ENCODE assay signal across 1 cellular context in the genomic region with DNA sequence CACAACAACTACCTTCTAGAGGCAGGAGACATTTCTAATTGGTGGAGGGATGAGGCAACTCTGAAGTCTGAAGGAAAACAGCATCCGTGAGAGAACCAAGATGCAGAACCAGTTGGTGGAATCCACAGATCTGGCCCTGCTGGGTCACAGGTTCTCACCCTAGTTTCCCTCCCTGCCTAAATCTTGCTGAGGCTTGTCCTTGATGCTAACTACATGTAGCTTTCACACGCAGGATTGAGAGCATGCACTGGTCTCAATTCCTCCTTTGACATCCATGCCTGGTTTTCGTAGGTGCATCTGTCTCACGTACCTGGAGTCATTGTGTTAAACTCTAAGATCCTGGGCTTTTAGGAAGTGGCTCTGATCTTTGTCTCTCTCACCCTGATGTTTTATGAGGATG.
TF ChIP-seq lines count a peak whose summit lies in the region.

No MANE protein-coding gene starts in this region.

TF ChIP-seq in K562, 482 proteins besides CTCF, POLR2A, EP300 and RAD21:
- no peak for TF ChIP-seq GABPA (tag; conservative IDR thresholded peaks at IDR 0.05; ENCODE audit: low read depth)
- TF ChIP-seq NELFE (IDR thresholded peaks at IDR 0.05; ENCODE audit: insufficient read depth, insufficient read length) = no peak
- TF ChIP-seq, protein P1, sequence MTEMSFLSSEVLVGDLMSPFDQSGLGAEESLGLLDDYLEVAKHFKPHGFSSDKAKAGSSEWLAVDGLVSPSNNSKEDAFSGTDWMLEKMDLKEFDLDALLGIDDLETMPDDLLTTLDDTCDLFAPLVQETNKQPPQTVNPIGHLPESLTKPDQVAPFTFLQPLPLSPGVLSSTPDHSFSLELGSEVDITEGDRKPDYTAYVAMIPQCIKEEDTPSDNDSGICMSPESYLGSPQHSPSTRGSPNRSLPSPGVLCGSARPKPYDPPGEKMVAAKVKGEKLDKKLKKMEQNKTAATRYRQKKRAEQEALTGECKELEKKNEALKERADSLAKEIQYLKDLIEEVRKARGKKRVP (CRISPR knock-in tag; IDR thresholded peaks at IDR 0.05) = no peak
- TF ChIP-seq NONO (IDR thresholded peaks at IDR 0.05; ENCODE audit: low read depth in 2 of 2, low read length in 1 of 2) = no peak
- TF ChIP-seq SPI1 (IDR thresholded peaks at IDR 0.05; ENCODE audit: borderline replicate concordance, low read depth, low read length) = no peak
- no peak for TF ChIP-seq SNRNP70 (optimal IDR thresholded peaks at IDR 0.05; ENCODE audit: low read depth, low read length)
- no peak for TF ChIP-seq ZFP30 (CRISPR knock-in tag; IDR thresholded peaks at IDR 0.05; ENCODE audit: borderline replicate concordance)
- TF ChIP-seq, protein P2, sequence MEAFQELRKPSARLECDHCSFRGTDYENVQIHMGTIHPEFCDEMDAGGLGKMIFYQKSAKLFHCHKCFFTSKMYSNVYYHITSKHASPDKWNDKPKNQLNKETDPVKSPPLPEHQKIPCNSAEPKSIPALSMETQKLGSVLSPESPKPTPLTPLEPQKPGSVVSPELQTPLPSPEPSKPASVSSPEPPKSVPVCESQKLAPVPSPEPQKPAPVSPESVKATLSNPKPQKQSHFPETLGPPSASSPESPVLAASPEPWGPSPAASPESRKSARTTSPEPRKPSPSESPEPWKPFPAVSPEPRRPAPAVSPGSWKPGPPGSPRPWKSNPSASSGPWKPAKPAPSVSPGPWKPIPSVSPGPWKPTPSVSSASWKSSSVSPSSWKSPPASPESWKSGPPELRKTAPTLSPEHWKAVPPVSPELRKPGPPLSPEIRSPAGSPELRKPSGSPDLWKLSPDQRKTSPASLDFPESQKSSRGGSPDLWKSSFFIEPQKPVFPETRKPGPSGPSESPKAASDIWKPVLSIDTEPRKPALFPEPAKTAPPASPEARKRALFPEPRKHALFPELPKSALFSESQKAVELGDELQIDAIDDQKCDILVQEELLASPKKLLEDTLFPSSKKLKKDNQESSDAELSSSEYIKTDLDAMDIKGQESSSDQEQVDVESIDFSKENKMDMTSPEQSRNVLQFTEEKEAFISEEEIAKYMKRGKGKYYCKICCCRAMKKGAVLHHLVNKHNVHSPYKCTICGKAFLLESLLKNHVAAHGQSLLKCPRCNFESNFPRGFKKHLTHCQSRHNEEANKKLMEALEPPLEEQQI (IDR thresholded peaks at IDR 0.05) = no peak
- no peak for TF ChIP-seq POLR3G (IDR thresholded peaks at IDR 0.05; ENCODE audit: extremely low read depth, insufficient read length, insufficient replicate concordance)
- TF ChIP-seq, protein P3, sequence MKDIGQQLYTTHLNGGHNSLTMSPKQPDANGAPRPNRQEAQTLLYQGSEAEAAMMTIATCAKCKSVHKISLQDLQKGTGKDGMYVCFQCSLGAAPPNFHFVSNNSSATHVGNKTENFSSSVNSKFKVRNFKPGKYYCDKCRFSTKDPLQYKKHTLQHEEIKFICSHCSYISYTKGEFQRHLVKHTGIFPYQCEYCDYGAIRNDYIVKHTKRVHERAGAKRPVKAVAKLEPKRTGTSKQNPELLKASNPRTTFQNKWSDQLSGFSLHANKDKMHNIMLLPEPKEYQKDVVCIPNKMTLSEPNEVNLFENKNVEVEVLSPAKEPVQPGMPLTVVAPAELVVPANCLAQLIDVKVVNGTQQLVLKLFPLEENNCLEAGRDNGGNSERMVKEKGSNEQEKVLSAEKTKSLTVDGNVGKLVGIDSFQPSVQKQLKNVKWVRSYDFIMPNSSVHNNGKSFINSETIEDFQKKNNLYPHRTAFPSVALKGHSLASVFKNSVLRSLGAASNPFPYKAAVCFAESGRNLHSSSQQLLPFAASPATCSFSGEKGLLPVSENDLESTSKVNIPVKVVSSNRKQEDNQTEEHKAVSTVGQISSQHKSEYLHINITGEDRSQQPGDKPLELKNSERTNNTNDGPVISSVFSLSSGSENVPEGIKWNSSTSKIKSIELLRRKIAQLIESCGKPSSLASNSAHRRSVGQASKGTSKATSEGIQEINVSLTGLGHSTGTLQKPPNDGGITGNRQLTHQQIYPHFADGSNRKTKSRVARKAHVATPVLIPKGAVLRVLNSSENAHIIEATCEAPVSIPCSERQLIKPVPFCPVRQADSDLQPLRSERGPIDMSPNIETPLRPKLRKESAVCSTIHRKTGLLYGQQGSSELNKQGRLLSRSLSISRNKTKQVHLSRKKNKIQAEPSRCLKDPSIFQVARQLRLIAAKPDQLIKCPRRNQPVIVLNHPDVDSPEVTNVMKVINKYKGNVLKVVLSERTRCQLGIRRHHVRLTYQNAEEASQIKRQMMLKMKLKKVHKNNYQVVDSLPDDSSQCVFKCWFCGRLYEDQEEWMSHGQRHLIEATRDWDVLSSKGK (CRISPR knock-in tag; IDR thresholded peaks at IDR 0.05) = no peak
- no peak for TF ChIP-seq FOXA3 (CRISPR knock-in tag; conservative IDR thresholded peaks at IDR 0.05 in 1 of 2, IDR thresholded peaks at IDR 0.05 in 1 of 2)
- no peak for TF ChIP-seq NFRKB (IDR thresholded peaks at IDR 0.05; ENCODE audit: low read depth)
- no peak for TF ChIP-seq KHSRP (IDR thresholded peaks at IDR 0.05)
- TF ChIP-seq, protein P4, sequence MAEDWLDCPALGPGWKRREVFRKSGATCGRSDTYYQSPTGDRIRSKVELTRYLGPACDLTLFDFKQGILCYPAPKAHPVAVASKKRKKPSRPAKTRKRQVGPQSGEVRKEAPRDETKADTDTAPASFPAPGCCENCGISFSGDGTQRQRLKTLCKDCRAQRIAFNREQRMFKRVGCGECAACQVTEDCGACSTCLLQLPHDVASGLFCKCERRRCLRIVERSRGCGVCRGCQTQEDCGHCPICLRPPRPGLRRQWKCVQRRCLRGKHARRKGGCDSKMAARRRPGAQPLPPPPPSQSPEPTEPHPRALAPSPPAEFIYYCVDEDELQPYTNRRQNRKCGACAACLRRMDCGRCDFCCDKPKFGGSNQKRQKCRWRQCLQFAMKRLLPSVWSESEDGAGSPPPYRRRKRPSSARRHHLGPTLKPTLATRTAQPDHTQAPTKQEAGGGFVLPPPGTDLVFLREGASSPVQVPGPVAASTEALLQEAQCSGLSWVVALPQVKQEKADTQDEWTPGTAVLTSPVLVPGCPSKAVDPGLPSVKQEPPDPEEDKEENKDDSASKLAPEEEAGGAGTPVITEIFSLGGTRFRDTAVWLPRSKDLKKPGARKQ (CRISPR knock-in tag; IDR thresholded peaks at IDR 0.05) = no peak
- TF ChIP-seq, protein P5, sequence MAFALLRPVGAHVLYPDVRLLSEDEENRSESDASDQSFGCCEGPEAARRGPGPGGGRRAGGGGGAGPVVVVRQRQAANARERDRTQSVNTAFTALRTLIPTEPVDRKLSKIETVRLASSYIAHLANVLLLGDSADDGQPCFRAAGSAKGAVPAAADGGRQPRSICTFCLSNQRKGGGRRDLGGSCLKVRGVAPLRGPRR (CRISPR knock-in tag; IDR thresholded peaks at IDR 0.05) = no peak
- no peak for TF ChIP-seq L3MBTL2 (IDR thresholded peaks at IDR 0.05)
- no peak for TF ChIP-seq SMARCA5 (IDR thresholded peaks at IDR 0.05)
- TF ChIP-seq ZNF507 (tag; conservative IDR thresholded peaks at IDR 0.05) = no peak
